14 cellular contexts compared by ENCODE assay signal in genomic region chr21:34797202-34797527, GRCh38.
DNase-seq lines count a peak whose midpoint lies in the region; ATAC-seq and TF ChIP-seq lines count a peak whose summit lies in the region.
"Had no signal": no experiment of that assay in that cellular context is flagged by ENCODE, and none has a peak within 500 bp of the region (broad histone marks: within the 10 kb centered on the region; RNA-seq: fewer than 3 reads in every experiment).

No MANE protein-coding gene starts in this region.

- no peak for TF ChIP-seq CTCF in Caco-2 (IDR thresholded peaks at IDR 0.05; ENCODE audit: insufficient read depth in 1 of 2, low read depth in 1 of 2, low read length in 1 of 2, severe bottlenecking in 1 of 2, unreplicated experiment in 1 of 2)
- TF ChIP-seq CTCF in RWPE2 (IDR thresholded peaks at IDR 0.05; ENCODE audit: poor library complexity, severe bottlenecking) = no peak

- POLR2A ChIA-PET in Caco-2 (lab: Charles Lee) = no interaction called here

- H3K36me3 Mint-ChIP-seq in Caco-2 (ENCODE audit: insufficient read depth, unreplicated experiment) = peaks cover 11% of the 10 kb centered on the region

- H3K9me3 ChIP-seq in Caco-2 = no peaks in the 10 kb centered on the region
- H3K9me3 ChIP-seq in RWPE2 (ENCODE audit: severe bottlenecking) = no peaks in the 10 kb centered on the region
- H3K9me3 ChIP-seq: adrenal gland; BLaER1 treated with 17β-estradiol and CSF1 and Interleukin-3, amounts not matched to agents 10 nM and 100 nM had no signal

- H3K27ac ChIP-seq in RWPE2 (ENCODE audit: poor library complexity, severe bottlenecking) (peak overlapping the region; percentile 98), skin epidermis (peak overlapping the region in 11 of 21 experiments; percentile 2 to 83 (median 65))
- H3K27ac ChIP-seq: adrenal gland; BLaER1 treated with 17β-estradiol and CSF1 and Interleukin-3, amounts not matched to agents 10 nM and 100 nM had no signal

- no peaks in the 10 kb centered on the region for H3K9me3 Mint-ChIP-seq in Caco-2 (ENCODE audit: unreplicated experiment)
- H3K9me3 Mint-ChIP-seq: T-helper 1 cell treated with Interleukin-12 subunit alpha and Interleukin-12 subunit beta and Interleukin-4 antibody, amounts not matched to agents 30 μg/mL and 1 μg/mL, for 36 hours had no signal

- CTCF ChIA-PET in Caco-2 (lab: Charles Lee) = interaction anchor here (3.3 kb wide), 1 partner anchor 51 kb away, joined by 18 read pairs; no protein-coding TSS in a partner anchor

- BruUV-seq in Caco-2 (replicated peaks; lab: Mats Ljungman, UMichigan) = no TSS peak

- H3K4me3 ChIP-seq in Caco-2 (ENCODE audit: low read depth, low read length) = no peak overlapping the region
- H3K4me3 ChIP-seq in RWPE2 (ENCODE audit: severe bottlenecking) = no peak overlapping the region
- H3K4me3 ChIP-seq in skin epidermis = no peak overlapping the region
- H3K4me3 ChIP-seq: adrenal gland; BLaER1 treated with 17β-estradiol and CSF1 and Interleukin-3, amounts not matched to agents 10 nM and 100 nM had no signal

- intact Hi-C loops in Caco-2 (cut with micrococcal nuclease; ENCODE audit: unreplicated experiment) (no loop called here), left colon (cut with DNase I, micrococcal nuclease) (no loop called here), Right ventricle myocardium inferior (cut with DNase I) (no loop called here)

- peaks cover 45% of the 10 kb centered on the region for H3K4me1 Mint-ChIP-seq in Caco-2 (ENCODE audit: low read depth, unreplicated experiment)

- DNase-seq in Caco-2 (no peak), RWPE2 (ENCODE audit: low spot score) (no peak), left colon (no peak), RKO (ENCODE audit: low spot score) (no peak), 8988T (no peak), Right ventricle myocardium inferior (ENCODE audit: missing footprints) (no peak)
- DNase-seq: activated CD4-positive, CD25-positive, alpha-beta regulatory T cell; adrenal gland; glutamatergic neuron; kidney; stimulated activated CD4-positive, alpha-beta T cell treated with anti-CD3 and anti-CD28 coated beads, Interleukin-2, amount 100 ng/mL, for 24 hours had no signal

- H3K4me1 ChIP-seq in Caco-2 (peaks cover 57% of the 10 kb centered on the region), RWPE2 (ENCODE audit: insufficient read depth, poor library complexity, severe bottlenecking) (peaks cover 57% of the 10 kb centered on the region)
- H3K4me1 ChIP-seq: adrenal gland had no signal

- no peaks in the 10 kb centered on the region for H3K36me3 ChIP-seq in Caco-2 (ENCODE audit: control insufficient read depth, insufficient read depth, low read length)
- peaks cover 86% of the 10 kb centered on the region for H3K36me3 ChIP-seq in RWPE2 (ENCODE audit: low read depth)
- H3K36me3 ChIP-seq: adrenal gland had no signal

- no peak overlapping the region for H3K4me3 Mint-ChIP-seq in Caco-2 (ENCODE audit: unreplicated experiment)
- H3K4me3 Mint-ChIP-seq: T-helper 1 cell treated with Interleukin-12 subunit alpha and Interleukin-12 subunit beta and Interleukin-4 antibody, amounts not matched to agents 30 μg/mL and 1 μg/mL, for 36 hours had no signal

- H3K27me3 Mint-ChIP-seq in Caco-2 (ENCODE audit: insufficient read depth, unreplicated experiment) = no peaks in the 10 kb centered on the region

- peak overlapping the region; percentile 86 for H3K27ac Mint-ChIP-seq in Caco-2 (ENCODE audit: unreplicated experiment)
- H3K27ac Mint-ChIP-seq: T-helper 1 cell treated with Interleukin-12 subunit alpha and Interleukin-12 subunit beta and Interleukin-4 antibody, amounts not matched to agents 30 μg/mL and 1 μg/mL, for 36 hours had no signal

- no peak for ATAC-seq in RWPE2 (ENCODE audit: low read depth)
- peak; percentile 55 for ATAC-seq in left colon
- ATAC-seq in Right ventricle myocardium inferior = no peak

- H3K27me3 ChIP-seq in Caco-2 (replicated peaks; ENCODE audit: control insufficient read depth, insufficient read depth, low read length) (no peaks in the 10 kb centered on the region), RWPE2 (ENCODE audit: insufficient read depth, poor library complexity, severe bottlenecking) (no peaks in the 10 kb centered on the region)
- H3K27me3 ChIP-seq: adrenal gland; BLaER1 treated with 17β-estradiol and CSF1 and Interleukin-3, amounts not matched to agents 10 nM and 100 nM had no signal
